In genomic region chrX:43481601-43482000, GRCh38 we compare ENCODE assay signal across 18 cellular contexts.
DNase-seq lines count a peak whose midpoint lies in the region; ATAC-seq, FAIRE-seq and TF ChIP-seq lines count a peak whose summit lies in the region.
"Had no signal": no experiment of that assay in that cellular context is flagged by ENCODE, and none has a peak within 500 bp of the region (broad histone marks: within the 10 kb centered on the region; RNA-seq: fewer than 3 reads in every experiment).

No MANE protein-coding gene starts in this region.

- no peak overlapping the region for H3K14ac ChIP-seq in H1 (ENCODE audit: insufficient read length)

- H2AK5ac ChIP-seq in H1 (ENCODE audit: low read depth, low read length), result no peak overlapping the region

- no peak overlapping the region for H4K91ac ChIP-seq in H1 (replicated peaks; ENCODE audit: insufficient read length, low read length)

- no peak overlapping the region for H2BK15ac ChIP-seq in H1 (ENCODE audit: low read length)

- H2BK120ac ChIP-seq in H1 (replicated peaks; ENCODE audit: low read depth, low read length), result no peak overlapping the region

- no peaks in the 10 kb centered on the region for H3K9me3 ChIP-seq in H1 (ENCODE audit: insufficient read depth in 2 of 2, low read depth in 1 of 2, low read length in 1 of 2)
- no peaks in the 10 kb centered on the region for H3K9me3 ChIP-seq in kidney (ENCODE audit: control insufficient read depth in 1 of 2, low read length in 2 of 2)

- no peak overlapping the region for H2AFZ ChIP-seq in H1 (ENCODE audit: low read length)

- H4K20me1 ChIP-seq in H1 (replicated peaks in 1 of 2; ENCODE audit: control insufficient read depth in 1 of 2, insufficient read depth in 2 of 2, low read length in 2 of 2), result no peaks in the 10 kb centered on the region

- no peak overlapping the region for H4K8ac ChIP-seq in H1 (ENCODE audit: extremely low read depth, insufficient read depth, low read length)

- no peak for DNase-seq in D721Med (ENCODE audit: insufficient read length, low spot score)
- peak; percentile 80 for DNase-seq in OCI-M1 (lab: John Stamatoyannopoulos, UW)
- DNase-seq in H1 (ENCODE audit: low read depth in 1 of 2, low spot score in 2 of 2), result no peak
- DNase-seq in nephron progenitor cell, result no peak
- no peak for DNase-seq in left colon
- no peak for DNase-seq in kidney
- no peak for DNase-seq in activated T-cell treated with anti-CD3 and anti-CD28 coated beads, Interleukin-2, amount 50 U/mL, for 24 hours
- DNase-seq: AML-193, COR-L47, NCI-H1436, NCI-H2029, NCI-H510A treated with DMSO at 0.1 percent for 48 hours, SHP77 had no signal

- no peaks in the 10 kb centered on the region; a peak in 1 of 7 replicates for H3K4me1 ChIP-seq in H1 (replicated peaks in 1 of 4; ENCODE audit: control insufficient read depth in 3 of 4, insufficient read depth in 4 of 4, low read length in 3 of 4)
- H3K4me1 ChIP-seq in kidney (ENCODE audit: control insufficient read depth in 1 of 2, insufficient read depth in 1 of 2, low read depth in 1 of 2, low read length in 2 of 2), result no peaks in the 10 kb centered on the region

- no peak overlapping the region for H3K4me2 ChIP-seq in H1 (ENCODE audit: insufficient read depth in 1 of 2, low read depth in 2 of 2, low read length in 2 of 2)

- H3K79me1 ChIP-seq in H1 (ENCODE audit: low read depth, low read length), result no peaks in the 10 kb centered on the region

- ATAC-seq in HG03520 (IDR thresholded peaks at IDR 0.05; ENCODE audit: unreplicated experiment) (no peak), left colon (no peak)
- ATAC-seq: HCT116, SK-N-SH treated with all-trans-retinoic acid at 6 μM for 48 hours had no signal

- no peak overlapping the region for H3K18ac ChIP-seq in H1 (ENCODE audit: extremely low read depth, low read length)

- no peak overlapping the region for H3K4ac ChIP-seq in H1 (replicated peaks; ENCODE audit: insufficient read length, low read depth, low read length)

- H3K27ac ChIP-seq in H1 (ENCODE audit: low read depth, low read length), result no peak overlapping the region
- H3K27ac ChIP-seq in kidney (ENCODE audit: low read depth in 2 of 2, low read length in 2 of 2), result no peak overlapping the region

- no peak overlapping the region for H2BK12ac ChIP-seq in H1 (ENCODE audit: low read depth, low read length)

- POLR2A ChIA-PET in H1 (lab: Charles Lee; ENCODE audit: partially characterized antibody), result no interaction called here

- peak overlapping the region; percentile 5 for H3K27ac Mint-ChIP-seq in nephron progenitor cell
- H3K27ac Mint-ChIP-seq in activated T-cell treated with anti-CD3 and anti-CD28 coated beads, Interleukin-2, amount 50 U/mL, for 24 hours, result no peak overlapping the region

- H3K4me1 Mint-ChIP-seq in nephron progenitor cell, result peaks cover 9% of the 10 kb centered on the region
- no peaks in the 10 kb centered on the region for H3K4me1 Mint-ChIP-seq in activated T-cell treated with anti-CD3 and anti-CD28 coated beads, Interleukin-2, amount 50 U/mL, for 24 hours (ENCODE audit: low read depth)
- H3K4me1 Mint-ChIP-seq: CD14-positive monocyte had no signal

- no peak overlapping the region for H2BK20ac ChIP-seq in H1 (ENCODE audit: low read length)

- H3K4me3 ChIP-seq in H1 (ENCODE audit: extremely low read depth in 1 of 4, insufficient read depth in 2 of 4, low read depth in 3 of 4, low read length in 4 of 4) (no peak overlapping the region), kidney (ENCODE audit: low read length in 2 of 2) (no peak overlapping the region)

- H3K27me3 ChIP-seq in H1 (replicated peaks in 1 of 4; ENCODE audit: control insufficient read depth in 3 of 4, extremely low read depth in 1 of 4, insufficient read depth in 3 of 4, low read length in 3 of 4), result no peaks in the 10 kb centered on the region

- TF ChIP-seq EP300 in H1 (IDR thresholded peaks at IDR 0.05; ENCODE audit: borderline replicate concordance in 1 of 2, low read depth in 2 of 2, low read length in 2 of 2), result no peak

- H4K5ac ChIP-seq in H1 (ENCODE audit: insufficient read length, low read depth, low read length), result peak overlapping the region; percentile 33

- H3K9ac ChIP-seq in H1 (replicated peaks in 1 of 4; ENCODE audit: extremely low read depth in 1 of 4, low read depth in 3 of 4, low read length in 3 of 4), result no peak overlapping the region
- H3K9ac ChIP-seq in kidney (ENCODE audit: low read length in 2 of 2), result no peak overlapping the region

- no peak for TF ChIP-seq CTCF in D721Med (IDR thresholded peaks at IDR 0.05; ENCODE audit: insufficient read depth, missing control alignments)
- no peak for TF ChIP-seq CTCF in H1 (IDR thresholded peaks at IDR 0.05; ENCODE audit: control extremely low read depth in 1 of 3, insufficient read depth in 1 of 3, low read depth in 1 of 3, low read length in 3 of 3)
- TF ChIP-seq CTCF in nephron progenitor cell (IDR thresholded peaks at IDR 0.05), result no peak
- no peak for TF ChIP-seq CTCF in kidney (IDR thresholded peaks at IDR 0.05; ENCODE audit: borderline replicate concordance, extremely low read depth, insufficient read depth)

- peaks cover 7% of the 10 kb centered on the region for H3K27me3 Mint-ChIP-seq in nephron progenitor cell (ENCODE audit: low read depth, poor library complexity)
- H3K27me3 Mint-ChIP-seq in activated T-cell treated with anti-CD3 and anti-CD28 coated beads, Interleukin-2, amount 50 U/mL, for 24 hours, result peaks cover 37% of the 10 kb centered on the region

- CTCF ChIA-PET in H1 (lab: Charles Lee; ENCODE audit: partially characterized antibody), result interaction anchor here (0.9 kb wide), 1 partner anchor 15 kb away, joined by 3 read pairs; no protein-coding TSS in a partner anchor

- H3K36me3 ChIP-seq in H1 (ENCODE audit: control insufficient read depth in 2 of 4, insufficient read depth in 4 of 4, low read length in 3 of 4) (no peaks in the 10 kb centered on the region), kidney (ENCODE audit: control insufficient read depth in 1 of 2, insufficient read depth in 2 of 2, low read length in 2 of 2) (no peaks in the 10 kb centered on the region)

- H3K56ac ChIP-seq in H1 (replicated peaks; ENCODE audit: insufficient read length, low read depth, low read length), result no peak overlapping the region

- peak; percentile 66 for FAIRE-seq in D721Med (lab: Jason Lieb, UNC)
- peak; percentile 92 for FAIRE-seq in H1 (lab: Jason Lieb, UNC)
- no peak for FAIRE-seq in kidney (lab: Jason Lieb, UNC)
- FAIRE-seq: RCC 7860 had no signal

- no peaks in the 10 kb centered on the region for H3K23me2 ChIP-seq in H1 (ENCODE audit: low read depth, low read length)

- TF ChIP-seq POLR2A in H1 (IDR thresholded peaks at IDR 0.05; ENCODE audit: control extremely low read depth in 1 of 2, low read depth in 2 of 2, low read length in 2 of 2), result no peak

- TF ChIP-seq RAD21 in H1 (IDR thresholded peaks at IDR 0.05 in 1 of 2, conservative IDR thresholded peaks at IDR 0.05 in 1 of 2; ENCODE audit: low read depth in 2 of 2, low read length in 2 of 2), result no peak

- no peaks in the 10 kb centered on the region for H3K79me2 ChIP-seq in H1 (ENCODE audit: control insufficient read depth in 1 of 2, insufficient read depth in 2 of 2, low read length in 2 of 2)

- H3K9me3 Mint-ChIP-seq in nephron progenitor cell, result no peaks in the 10 kb centered on the region
- no peaks in the 10 kb centered on the region for H3K9me3 Mint-ChIP-seq in activated T-cell treated with anti-CD3 and anti-CD28 coated beads, Interleukin-2, amount 50 U/mL, for 24 hours

- H3K4me3 Mint-ChIP-seq in nephron progenitor cell, result no peak overlapping the region
- no peak overlapping the region for H3K4me3 Mint-ChIP-seq in activated T-cell treated with anti-CD3 and anti-CD28 coated beads, Interleukin-2, amount 50 U/mL, for 24 hours
- H3K4me3 Mint-ChIP-seq: CD14-positive monocyte had no signal

- no peak overlapping the region for H2BK5ac ChIP-seq in H1 (ENCODE audit: low read depth, low read length)

- intact Hi-C loops in left colon (cut with DNase I, micrococcal nuclease) (no loop called here), kidney (cut with DNase I) (no loop called here)

- 53% methylated on average over 5 of the region's 5 CpGs; no CpG with 5 or more reads in 1 of the 2 experiments for WGBS in H1 (ENCODE audit: extremely low coverage in 1 of 2, insufficient coverage in 1 of 2, insufficient read length in 1 of 2, insufficient replicate concordance in 2 of 2, low coverage in 1 of 2, low lambda C conversion rate in 2 of 2, missing lambda C conversion rate in 1 of 2), 2 experiments

- H3K36me3 Mint-ChIP-seq in nephron progenitor cell (ENCODE audit: low read depth), result no peaks in the 10 kb centered on the region
- H3K36me3 Mint-ChIP-seq in activated T-cell treated with anti-CD3 and anti-CD28 coated beads, Interleukin-2, amount 50 U/mL, for 24 hours (ENCODE audit: low read depth), result no peaks in the 10 kb centered on the region
- H3K36me3 Mint-ChIP-seq: CD14-positive monocyte had no signal

- H3K23ac ChIP-seq in H1 (ENCODE audit: insufficient read length), result no peak overlapping the region

TF ChIP-seq in H1, 55 proteins besides CTCF, POLR2A, EP300 and RAD21:
- TF ChIP-seq, protein P1, sequence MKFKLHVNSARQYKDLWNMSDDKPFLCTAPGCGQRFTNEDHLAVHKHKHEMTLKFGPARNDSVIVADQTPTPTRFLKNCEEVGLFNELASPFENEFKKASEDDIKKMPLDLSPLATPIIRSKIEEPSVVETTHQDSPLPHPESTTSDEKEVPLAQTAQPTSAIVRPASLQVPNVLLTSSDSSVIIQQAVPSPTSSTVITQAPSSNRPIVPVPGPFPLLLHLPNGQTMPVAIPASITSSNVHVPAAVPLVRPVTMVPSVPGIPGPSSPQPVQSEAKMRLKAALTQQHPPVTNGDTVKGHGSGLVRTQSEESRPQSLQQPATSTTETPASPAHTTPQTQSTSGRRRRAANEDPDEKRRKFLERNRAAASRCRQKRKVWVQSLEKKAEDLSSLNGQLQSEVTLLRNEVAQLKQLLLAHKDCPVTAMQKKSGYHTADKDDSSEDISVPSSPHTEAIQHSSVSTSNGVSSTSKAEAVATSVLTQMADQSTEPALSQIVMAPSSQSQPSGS (IDR thresholded peaks at IDR 0.05; ENCODE audit: low read length), result no peak
- TF ChIP-seq CHD1 (IDR thresholded peaks at IDR 0.05; ENCODE audit: low read depth, low read length) (no peak), CBX8 (IDR thresholded peaks at IDR 0.05; ENCODE audit: borderline replicate concordance, low read depth, low read length) (no peak), SIRT6 (IDR thresholded peaks at IDR 0.05; ENCODE audit: low read length) (no peak), USF2 (IDR thresholded peaks at IDR 0.05; ENCODE audit: low read length) (no peak), SRF (IDR thresholded peaks at IDR 0.05; ENCODE audit: low read depth, low read length) (no peak), FOSL1 (IDR thresholded peaks at IDR 0.05; ENCODE audit: insufficient read depth, low read depth, low read length) (no peak)
